In the genomic region with DNA sequence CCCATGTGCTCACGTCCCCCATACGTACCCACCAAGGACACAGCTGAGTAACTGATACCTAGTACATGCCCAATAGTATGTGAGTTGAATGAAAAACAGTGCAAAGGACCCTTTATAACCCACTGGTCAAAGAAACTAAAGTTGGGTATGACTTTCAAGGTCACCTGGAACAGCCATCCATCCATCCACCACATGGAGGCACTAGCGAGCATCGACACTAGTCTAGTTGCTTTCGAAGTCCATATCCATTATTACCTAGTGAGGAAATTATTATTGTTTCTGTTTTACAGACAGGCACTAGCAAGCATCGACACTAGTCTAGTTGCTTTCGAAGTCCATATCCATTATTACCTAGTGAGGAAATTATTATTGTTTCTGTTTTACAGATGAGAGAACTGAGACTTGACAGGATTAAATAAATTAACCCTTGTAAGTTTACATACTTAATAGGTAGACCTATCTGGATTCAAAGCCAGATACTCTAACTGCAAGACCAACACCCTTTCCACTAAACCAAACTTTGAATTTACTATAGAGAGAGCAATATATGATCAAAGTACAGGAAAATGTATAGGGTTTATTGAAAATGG, we compare ENCODE assay signal across 8 cellular contexts.
A peak's percentile ranks its signal among the peaks of the same experiment; 100 is the strongest.
DNase-seq lines count a peak whose midpoint lies in the region; ATAC-seq and TF ChIP-seq lines count a peak whose summit lies in the region.

No MANE protein-coding gene starts in this region.

- peak; percentile 61 for TF ChIP-seq RAD21 in Ishikawa (IDR thresholded peaks at IDR 0.05; ENCODE audit: low read depth)

- TF ChIP-seq EP300 in Ishikawa (IDR thresholded peaks at IDR 0.05; ENCODE audit: borderline replicate concordance), result no peak

- no peaks in the 10 kb centered on the region for H3K27me3 Mint-ChIP-seq in glutamatergic neuron (ENCODE audit: unreplicated experiment)

- DNase-seq in EH (ENCODE audit: low read depth), result peak; percentile 38
- DNase-seq in activated CD8-positive, alpha-beta memory T cell treated with anti-CD3 and anti-CD28 coated beads, Interleukin-2, amount 50 U/mL, for 24 hours (ENCODE audit: extremely low read depth), result peak; percentile 6
- peak; percentile 63 for DNase-seq in glutamatergic neuron
- DNase-seq in stimulated activated CD4-positive, alpha-beta T cell treated with anti-CD3 and anti-CD28 coated beads, Interleukin-2, amount 100 ng/mL, for 24 hours, result peak; percentile 61 to 67
- no peak for DNase-seq in NCI-H1930 (lab: John Stamatoyannopoulos, UW)
- DNase-seq in NCI-H510A treated with DMSO at 0.1 percent for 48 hours (lab: John Stamatoyannopoulos, UW), result no peak

- no peak overlapping the region for H3K27ac Mint-ChIP-seq in glutamatergic neuron (ENCODE audit: unreplicated experiment)

- no peak overlapping the region for H3K4me3 Mint-ChIP-seq in glutamatergic neuron (ENCODE audit: unreplicated experiment)

- H3K36me3 Mint-ChIP-seq in glutamatergic neuron (ENCODE audit: unreplicated experiment), result no peaks in the 10 kb centered on the region

- ATAC-seq in GM21381 (IDR thresholded peaks at IDR 0.05; ENCODE audit: unreplicated experiment), result peak; percentile 82

- H3K9me3 Mint-ChIP-seq in glutamatergic neuron (ENCODE audit: unreplicated experiment), result peaks cover 4% of the 10 kb centered on the region

- H3K4me1 Mint-ChIP-seq in glutamatergic neuron (ENCODE audit: low read depth, unreplicated experiment), result no peaks in the 10 kb centered on the region

- peak; percentile 62 for TF ChIP-seq CTCF in glutamatergic neuron (IDR thresholded peaks at IDR 0.05; ENCODE audit: partially characterized antibody, unreplicated experiment)

TF ChIP-seq in Ishikawa, 13 proteins besides CTCF, POLR2A, EP300 and RAD21:
- TF ChIP-seq TCF12 (IDR thresholded peaks at IDR 0.05; ENCODE audit: low read depth) (no peak), TAF1 (IDR thresholded peaks at IDR 0.05; ENCODE audit: low read depth) (no peak), CEBPB (IDR thresholded peaks at IDR 0.05) (no peak), TEAD4 (IDR thresholded peaks at IDR 0.05) (no peak), CREB1 (IDR thresholded peaks at IDR 0.05; ENCODE audit: low read depth) (no peak), NFIC (IDR thresholded peaks at IDR 0.05) (no peak), FOXM1 (IDR thresholded peaks at IDR 0.05; ENCODE audit: borderline replicate concordance, low read depth) (no peak)
- TF ChIP-seq, protein P1, sequence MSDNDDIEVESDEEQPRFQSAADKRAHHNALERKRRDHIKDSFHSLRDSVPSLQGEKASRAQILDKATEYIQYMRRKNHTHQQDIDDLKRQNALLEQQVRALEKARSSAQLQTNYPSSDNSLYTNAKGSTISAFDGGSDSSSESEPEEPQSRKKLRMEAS (IDR thresholded peaks at IDR 0.05), result no peak
- TF ChIP-seq, protein P2, sequence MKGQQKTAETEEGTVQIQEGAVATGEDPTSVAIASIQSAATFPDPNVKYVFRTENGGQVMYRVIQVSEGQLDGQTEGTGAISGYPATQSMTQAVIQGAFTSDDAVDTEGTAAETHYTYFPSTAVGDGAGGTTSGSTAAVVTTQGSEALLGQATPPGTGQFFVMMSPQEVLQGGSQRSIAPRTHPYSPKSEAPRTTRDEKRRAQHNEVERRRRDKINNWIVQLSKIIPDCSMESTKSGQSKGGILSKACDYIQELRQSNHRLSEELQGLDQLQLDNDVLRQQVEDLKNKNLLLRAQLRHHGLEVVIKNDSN (IDR thresholded peaks at IDR 0.05), result no peak

Comparison
In these comparisons a context has a peak if more than half of its experiments do, and no peak if none do; other contexts are left out.
1. DNase-seq: peak in EH (single experiment), activated CD8-positive, alpha-beta memory T cell treated with anti-CD3 and anti-CD28 coated beads, Interleukin-2, amount 50 U/mL, for 24 hours (single experiment), glutamatergic neuron (single experiment) and stimulated activated CD4-positive, alpha-beta T cell treated with anti-CD3 and anti-CD28 coated beads, Interleukin-2, amount 100 ng/mL, for 24 hours (2 of 2); none in NCI-H1930 (0 of 2) and NCI-H510A treated with DMSO at 0.1 percent for 48 hours (single experiment).